ENCODE assay signal across 13 cellular contexts in the genomic region with DNA sequence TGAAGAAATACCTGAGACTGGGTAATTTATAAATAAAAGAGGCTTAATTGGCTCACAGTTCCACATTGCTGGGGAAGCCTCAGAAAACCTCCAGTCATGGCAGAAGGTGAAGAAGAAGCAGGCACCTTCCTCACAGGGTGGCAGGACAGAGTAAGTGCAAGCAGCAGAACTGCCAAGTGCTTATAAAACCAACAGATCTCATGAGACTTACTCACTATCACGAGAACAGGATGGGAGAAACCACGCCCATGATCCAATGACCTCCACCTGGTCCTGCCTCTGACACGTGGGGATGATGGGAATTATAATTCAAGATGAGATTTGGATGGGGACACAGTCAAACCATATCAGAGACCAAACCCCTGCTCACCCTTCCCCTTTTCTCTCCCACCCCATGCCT.
DNase-seq lines count a peak whose midpoint lies in the region; ATAC-seq and TF ChIP-seq lines count a peak whose summit lies in the region.
"Had no signal": no experiment of that assay in that cellular context is flagged by ENCODE, and none has a peak within 500 bp of the region (broad histone marks: within the 10 kb centered on the region; RNA-seq: fewer than 3 reads in every experiment).

No MANE protein-coding gene starts in this region.

- no peak overlapping the region for H3K4me3 ChIP-seq in colonic mucosa
- H3K4me3 ChIP-seq: pancreas, thoracic aorta had no signal

- H3K9ac ChIP-seq in colonic mucosa (ENCODE audit: low read depth in 2 of 2, low read length in 2 of 2) = peak overlapping the region in 1 of 2 donors; percentile 31

- DNase-seq in HT1080 (ENCODE audit: low read depth) (peak; percentile 31), NCI-H2171 (lab: John Stamatoyannopoulos, UW) (peak; percentile 78), colonic mucosa (peak; percentile 67)
- no peak for DNase-seq in stimulated activated CD4-positive, alpha-beta T cell treated with anti-CD3 and anti-CD28 coated beads, Interleukin-1b, Interleukin-23, amount 100 ng/mL, for 48 hours
- DNase-seq in activated naive CD4-positive, alpha-beta T cell treated with Interleukin-2 at 50 U/mL for 16 hours = no peak
- DNase-seq: activated CD4-positive, alpha-beta T cell treated with anti-CD3 and anti-CD28 coated beads, Interleukin-2, amount 50 U/mL, for 4 hours; activated effector memory CD4-positive, alpha-beta T cell treated with anti-CD3 and anti-CD28 coated beads, Interleukin-2, amount 50 U/mL, for 16 hours; T1000 had no signal

- TF ChIP-seq CTCF in 22Rv1 (IDR thresholded peaks at IDR 0.05) = no peak
- no peak for TF ChIP-seq CTCF in colonic mucosa (IDR thresholded peaks at IDR 0.05)

- intact Hi-C loops in colonic mucosa (cut with DNase I) = no loop called here

- H3K27ac ChIP-seq in 22Rv1 (peak overlapping the region; percentile 80), colonic mucosa (peak overlapping the region; percentile 62)
- H3K27ac ChIP-seq: thoracic aorta had no signal

- H3K36me3 ChIP-seq in colonic mucosa = no peaks in the 10 kb centered on the region
- H3K36me3 ChIP-seq: pancreas, thoracic aorta had no signal

- H3K9me3 ChIP-seq in colonic mucosa = no peaks in the 10 kb centered on the region
- H3K9me3 ChIP-seq: pancreas, thoracic aorta had no signal

- no peaks in the 10 kb centered on the region for H3K4me1 ChIP-seq in colonic mucosa

- no peaks in the 10 kb centered on the region for H3K27me3 ChIP-seq in colonic mucosa
- H3K27me3 ChIP-seq: pancreas had no signal

- ATAC-seq in activated CD4-positive, CD25-positive, alpha-beta regulatory T cell treated with anti-CD3 and anti-CD28 coated beads, Interleukin-2, amount 50 U/mL, for 24 hours = no peak
- ATAC-seq in HG02571 (IDR thresholded peaks at IDR 0.05; ENCODE audit: unreplicated experiment) = no peak

Comparison
In these comparisons a context has a peak if more than half of its experiments do, and no peak if none do; other contexts are left out.
1. DNase-seq: peak in HT1080 (single experiment), NCI-H2171 (single experiment) and colonic mucosa (single experiment); none in stimulated activated CD4-positive, alpha-beta T cell treated with anti-CD3 and anti-CD28 coated beads, Interleukin-1b, Interleukin-23, amount 100 ng/mL, for 48 hours (single experiment) and activated naive CD4-positive, alpha-beta T cell treated with Interleukin-2 at 50 U/mL for 16 hours (single experiment).